In the genomic region with DNA sequence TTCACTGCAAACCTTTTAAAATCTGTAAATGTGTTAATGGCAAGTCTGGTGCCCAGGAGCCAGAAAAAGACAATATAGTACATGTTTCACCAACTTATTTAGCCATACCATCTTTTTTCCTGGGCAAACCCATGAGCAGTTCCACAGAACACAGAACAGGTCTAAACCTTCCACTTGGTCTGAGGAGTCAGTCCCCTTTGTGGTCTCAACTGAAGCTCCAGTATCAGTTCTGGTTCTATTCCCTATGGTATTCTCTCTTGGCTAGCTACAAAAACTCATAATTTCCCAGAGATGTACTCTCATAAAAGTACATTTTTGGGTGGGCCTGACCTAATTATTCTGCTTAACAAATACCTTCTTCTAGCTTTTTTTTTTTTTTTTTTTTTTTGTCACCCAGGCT, we compare ENCODE assay signal across 1 cellular context.
TF ChIP-seq lines count a peak whose summit lies in the region.

No MANE protein-coding gene starts in this region.

TF ChIP-seq in HepG2, 621 proteins besides CTCF, POLR2A, EP300 and RAD21:
- TF ChIP-seq, protein P1, sequence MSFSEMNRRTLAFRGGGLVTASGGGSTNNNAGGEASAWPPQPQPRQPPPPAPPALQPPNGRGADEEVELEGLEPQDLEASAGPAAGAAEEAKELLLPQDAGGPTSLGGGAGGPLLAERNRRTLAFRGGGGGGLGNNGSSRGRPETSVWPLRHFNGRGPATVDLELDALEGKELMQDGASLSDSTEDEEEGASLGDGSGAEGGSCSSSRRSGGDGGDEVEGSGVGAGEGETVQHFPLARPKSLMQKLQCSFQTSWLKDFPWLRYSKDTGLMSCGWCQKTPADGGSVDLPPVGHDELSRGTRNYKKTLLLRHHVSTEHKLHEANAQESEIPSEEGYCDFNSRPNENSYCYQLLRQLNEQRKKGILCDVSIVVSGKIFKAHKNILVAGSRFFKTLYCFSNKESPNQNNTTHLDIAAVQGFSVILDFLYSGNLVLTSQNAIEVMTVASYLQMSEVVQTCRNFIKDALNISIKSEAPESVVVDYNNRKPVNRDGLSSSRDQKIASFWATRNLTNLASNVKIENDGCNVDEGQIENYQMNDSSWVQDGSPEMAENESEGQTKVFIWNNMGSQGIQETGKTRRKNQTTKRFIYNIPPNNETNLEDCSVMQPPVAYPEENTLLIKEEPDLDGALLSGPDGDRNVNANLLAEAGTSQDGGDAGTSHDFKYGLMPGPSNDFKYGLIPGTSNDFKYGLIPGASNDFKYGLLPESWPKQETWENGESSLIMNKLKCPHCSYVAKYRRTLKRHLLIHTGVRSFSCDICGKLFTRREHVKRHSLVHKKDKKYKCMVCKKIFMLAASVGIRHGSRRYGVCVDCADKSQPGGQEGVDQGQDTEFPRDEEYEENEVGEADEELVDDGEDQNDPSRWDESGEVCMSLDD (CRISPR knock-in tag; IDR thresholded peaks at IDR 0.05; ENCODE audit: borderline replicate concordance) = no peak
- no peak for TF ChIP-seq ATM (IDR thresholded peaks at IDR 0.05; ENCODE audit: borderline replicate concordance)
- TF ChIP-seq KLF6 (CRISPR knock-in tag; IDR thresholded peaks at IDR 0.05) = no peak
- TF ChIP-seq SP2 (CRISPR knock-in tag; IDR thresholded peaks at IDR 0.05) = no peak
- no peak for TF ChIP-seq HCFC1 (IDR thresholded peaks at IDR 0.05; ENCODE audit: low read depth, low read length)
- no peak for TF ChIP-seq YEATS2 (CRISPR knock-in tag; IDR thresholded peaks at IDR 0.05; ENCODE audit: borderline replicate concordance)
- TF ChIP-seq, protein P2, sequence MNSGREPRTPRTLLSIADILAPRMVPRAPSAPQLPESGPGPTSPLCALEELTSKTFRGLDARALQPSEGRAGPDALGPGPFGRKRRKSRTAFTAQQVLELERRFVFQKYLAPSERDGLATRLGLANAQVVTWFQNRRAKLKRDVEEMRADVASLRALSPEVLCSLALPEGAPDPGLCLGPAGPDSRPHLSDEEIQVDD (CRISPR knock-in tag; IDR thresholded peaks at IDR 0.05; ENCODE audit: borderline replicate concordance) = no peak
- no peak for TF ChIP-seq TEAD3 (CRISPR knock-in tag; optimal IDR thresholded peaks at IDR 0.05; ENCODE audit: borderline replicate concordance)
- TF ChIP-seq, protein P3, sequence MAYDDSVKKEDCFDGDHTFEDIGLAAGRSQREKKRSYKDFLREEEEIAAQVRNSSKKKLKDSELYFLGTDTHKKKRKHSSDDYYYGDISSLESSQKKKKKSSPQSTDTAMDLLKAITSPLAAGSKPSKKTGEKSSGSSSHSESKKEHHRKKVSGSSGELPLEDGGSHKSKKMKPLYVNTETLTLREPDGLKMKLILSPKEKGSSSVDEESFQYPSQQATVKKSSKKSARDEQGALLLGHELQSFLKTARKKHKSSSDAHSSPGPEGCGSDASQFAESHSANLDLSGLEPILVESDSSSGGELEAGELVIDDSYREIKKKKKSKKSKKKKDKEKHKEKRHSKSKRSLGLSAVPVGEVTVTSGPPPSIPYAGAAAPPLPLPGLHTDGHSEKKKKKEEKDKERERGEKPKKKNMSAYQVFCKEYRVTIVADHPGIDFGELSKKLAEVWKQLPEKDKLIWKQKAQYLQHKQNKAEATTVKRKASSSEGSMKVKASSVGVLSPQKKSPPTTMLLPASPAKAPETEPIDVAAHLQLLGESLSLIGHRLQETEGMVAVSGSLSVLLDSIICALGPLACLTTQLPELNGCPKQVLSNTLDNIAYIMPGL (CRISPR knock-in tag; IDR thresholded peaks at IDR 0.05; ENCODE audit: borderline replicate concordance in 1 of 2, low read depth in 1 of 2) = no peak
- TF ChIP-seq, protein P4, sequence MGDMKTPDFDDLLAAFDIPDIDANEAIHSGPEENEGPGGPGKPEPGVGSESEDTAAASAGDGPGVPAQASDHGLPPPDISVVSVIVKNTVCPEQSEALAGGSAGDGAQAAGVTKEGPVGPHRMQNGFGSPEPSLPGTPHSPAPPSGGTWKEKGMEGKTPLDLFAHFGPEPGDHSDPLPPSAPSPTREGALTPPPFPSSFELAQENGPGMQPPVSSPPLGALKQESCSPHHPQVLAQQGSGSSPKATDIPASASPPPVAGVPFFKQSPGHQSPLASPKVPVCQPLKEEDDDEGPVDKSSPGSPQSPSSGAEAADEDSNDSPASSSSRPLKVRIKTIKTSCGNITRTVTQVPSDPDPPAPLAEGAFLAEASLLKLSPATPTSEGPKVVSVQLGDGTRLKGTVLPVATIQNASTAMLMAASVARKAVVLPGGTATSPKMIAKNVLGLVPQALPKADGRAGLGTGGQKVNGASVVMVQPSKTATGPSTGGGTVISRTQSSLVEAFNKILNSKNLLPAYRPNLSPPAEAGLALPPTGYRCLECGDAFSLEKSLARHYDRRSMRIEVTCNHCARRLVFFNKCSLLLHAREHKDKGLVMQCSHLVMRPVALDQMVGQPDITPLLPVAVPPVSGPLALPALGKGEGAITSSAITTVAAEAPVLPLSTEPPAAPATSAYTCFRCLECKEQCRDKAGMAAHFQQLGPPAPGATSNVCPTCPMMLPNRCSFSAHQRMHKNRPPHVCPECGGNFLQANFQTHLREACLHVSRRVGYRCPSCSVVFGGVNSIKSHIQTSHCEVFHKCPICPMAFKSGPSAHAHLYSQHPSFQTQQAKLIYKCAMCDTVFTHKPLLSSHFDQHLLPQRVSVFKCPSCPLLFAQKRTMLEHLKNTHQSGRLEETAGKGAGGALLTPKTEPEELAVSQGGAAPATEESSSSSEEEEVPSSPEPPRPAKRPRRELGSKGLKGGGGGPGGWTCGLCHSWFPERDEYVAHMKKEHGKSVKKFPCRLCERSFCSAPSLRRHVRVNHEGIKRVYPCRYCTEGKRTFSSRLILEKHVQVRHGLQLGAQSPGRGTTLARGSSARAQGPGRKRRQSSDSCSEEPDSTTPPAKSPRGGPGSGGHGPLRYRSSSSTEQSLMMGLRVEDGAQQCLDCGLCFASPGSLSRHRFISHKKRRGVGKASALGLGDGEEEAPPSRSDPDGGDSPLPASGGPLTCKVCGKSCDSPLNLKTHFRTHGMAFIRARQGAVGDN (CRISPR knock-in tag; IDR thresholded peaks at IDR 0.05) = no peak
